Comparison of ENCODE assay signal across 15 cellular contexts in the genomic region with DNA sequence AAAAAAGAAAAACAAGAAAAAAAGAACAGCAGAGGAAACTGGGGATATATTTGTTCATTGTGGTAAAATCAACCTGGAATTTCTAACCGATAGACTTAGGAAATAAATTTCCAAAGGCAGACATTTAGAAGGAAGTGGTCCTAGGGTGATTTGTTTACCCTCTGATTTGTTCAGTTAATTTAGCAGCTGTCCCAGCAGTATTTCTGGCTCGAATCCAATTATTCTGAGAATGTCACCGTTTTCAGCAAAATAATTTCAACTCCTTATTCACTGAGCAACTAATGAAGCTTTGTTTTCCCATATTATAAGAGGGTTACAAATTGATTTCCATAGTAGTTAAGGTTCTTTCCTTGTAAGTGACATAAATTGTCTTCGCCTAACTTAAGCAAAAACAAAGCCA.
DNase-seq lines count a peak whose midpoint lies in the region; ATAC-seq and TF ChIP-seq lines count a peak whose summit lies in the region.
"Had no signal": no experiment of that assay in that cellular context is flagged by ENCODE, and none has a peak within 500 bp of the region (broad histone marks: within the 10 kb centered on the region; RNA-seq: fewer than 3 reads in every experiment).

No MANE protein-coding gene starts in this region.

- 0 out of 2 replicates have a peak overlapping the region, but pooled peaks have one; percentile 7 for H2AFZ ChIP-seq in GM23338

- TF ChIP-seq POLR2A in vagina (IDR thresholded peaks at IDR 0.05) = no peak
- TF ChIP-seq POLR2A in thyroid gland (IDR thresholded peaks at IDR 0.05) = no peak

- H3K4me1 ChIP-seq in A673 (ENCODE audit: insufficient read depth, low read length, poor library complexity, severe bottlenecking) = no peaks in the 10 kb centered on the region
- H3K4me1 ChIP-seq in GM23338 (ENCODE audit: insufficient read depth) = no peaks in the 10 kb centered on the region
- H3K4me1 ChIP-seq in vagina = no peaks in the 10 kb centered on the region
- no peaks in the 10 kb centered on the region for H3K4me1 ChIP-seq in thyroid gland

- POLR2A ChIA-PET in A673 (lab: Charles Lee; ENCODE audit: low non-redundant PET) = no interaction called here

- no peak overlapping the region for H3K4me3 Mint-ChIP-seq in GM23338
- H3K4me3 Mint-ChIP-seq: B cell, CD14-positive monocyte had no signal

- H3K9me2 ChIP-seq in GM23338 (ENCODE audit: insufficient read depth) = 0 out of 2 replicates have a peak, but pooled peaks cover 5% of the 10 kb centered on the region

- H3K36me3 Mint-ChIP-seq in GM23338 (ENCODE audit: low read depth) = peaks cover 13% of the 10 kb centered on the region; the same call in 2 of the 3 replicates
- H3K36me3 Mint-ChIP-seq: CD14-positive monocyte had no signal

- no peaks in the 10 kb centered on the region for H3K36me3 ChIP-seq in A673 (ENCODE audit: insufficient read depth, low read length, poor library complexity, severe bottlenecking)
- H3K36me3 ChIP-seq in GM23338 (ENCODE audit: insufficient read depth) = no peaks in the 10 kb centered on the region; the same call in 1 of the 2 replicates
- no peaks in the 10 kb centered on the region for H3K36me3 ChIP-seq in vagina
- H3K36me3 ChIP-seq in thyroid gland = no peaks in the 10 kb centered on the region

- no peak for TF ChIP-seq CTCF in A673 (conservative IDR thresholded peaks at IDR 0.05; ENCODE audit: low read depth, low read length)
- no peak for TF ChIP-seq CTCF in GM23338 (conservative IDR thresholded peaks at IDR 0.05; ENCODE audit: low read depth in 2 of 2)
- TF ChIP-seq CTCF in vagina (IDR thresholded peaks at IDR 0.05) = no peak
- no peak for TF ChIP-seq CTCF in thyroid gland (IDR thresholded peaks at IDR 0.05)

- no peaks in the 10 kb centered on the region for H3K79me2 ChIP-seq in GM23338 (replicated peaks; ENCODE audit: insufficient read depth)

- no peaks in the 10 kb centered on the region for H4K20me1 ChIP-seq in GM23338 (replicated peaks; ENCODE audit: insufficient read depth)

- peaks cover 14% of the 10 kb centered on the region for H3K9me3 Mint-ChIP-seq in GM23338

- WGBS in thyroid gland, 2 donors = 65 to 71% methylated on average over 4 of the region's 4 CpGs

- CTCF ChIA-PET in A673 (lab: Charles Lee) = no interaction called here

- H3K4me2 ChIP-seq in GM23338 = no peak overlapping the region
- H3K4me2 ChIP-seq: KMS-11 had no signal

- ATAC-seq in GM23338 = no peak
- ATAC-seq: Right ventricle myocardium inferior had no signal

- H3K27ac ChIP-seq in A673 (ENCODE audit: low read depth, low read length, poor library complexity, severe bottlenecking) (no peak overlapping the region), GM23338 (ENCODE audit: low read depth) (no peak overlapping the region), vagina (no peak overlapping the region), thyroid gland (no peak overlapping the region)
- H3K27ac ChIP-seq: KMS-11 had no signal

- H3K9me3 ChIP-seq in A673 (ENCODE audit: low read depth, low read length, poor library complexity, severe bottlenecking) (peaks cover 8% of the 10 kb centered on the region), vagina (peaks cover 6% of the 10 kb centered on the region), thyroid gland (no peaks in the 10 kb centered on the region)

- BruUV-seq in A673 (replicated peaks; lab: Mats Ljungman, UMichigan) = no TSS peak

- H3K27me3 ChIP-seq in A673 (replicated peaks; ENCODE audit: insufficient read depth, low read depth, low read length, poor library complexity) = no peaks in the 10 kb centered on the region
- no peaks in the 10 kb centered on the region for H3K27me3 ChIP-seq in GM23338 (ENCODE audit: insufficient read depth)
- no peaks in the 10 kb centered on the region for H3K27me3 ChIP-seq in vagina
- no peaks in the 10 kb centered on the region for H3K27me3 ChIP-seq in thyroid gland

- no peaks in the 10 kb centered on the region for H3K4me1 Mint-ChIP-seq in GM23338
- H3K4me1 Mint-ChIP-seq: B cell, CD14-positive monocyte had no signal

- H3F3A ChIP-seq in GM23338 (replicated peaks; ENCODE audit: low read depth) = no peaks in the 10 kb centered on the region

- DNase-seq in A673 (ENCODE audit: low spot score) (peak; percentile 0), GM23338 (ENCODE audit: low spot score) (no peak), NCI-H1694 treated with DMSO at 0.1 percent for 48 hours (lab: John Stamatoyannopoulos, UW) (peak; percentile 12), NCI-H446 treated with DMSO at 0.1 percent for 48 hours (lab: John Stamatoyannopoulos, UW) (peak; percentile 51), vagina (ENCODE audit: extremely low spot score in 2 of 2) (no peak), GF-D8 (lab: John Stamatoyannopoulos, UW) (no peak), NCI-H2081 (lab: John Stamatoyannopoulos, UW) (no peak), thyroid gland (no peak)
- DNase-seq: NCI-H2107, NCI-H69, T-helper 9 cell had no signal

- intact Hi-C loops in A673 (cut with micrococcal nuclease; ENCODE audit: unreplicated experiment) (no loop called here), vagina (cut with DNase I) (no loop called here), thyroid gland (cut with DNase I) (no loop called here)

- H3K4me3 ChIP-seq in A673 (ENCODE audit: low read depth, low read length, poor library complexity, severe bottlenecking) (no peak overlapping the region), GM23338 (no peak overlapping the region), vagina (no peak overlapping the region), thyroid gland (replicated peaks in 1 of 3) (no peak overlapping the region)

- peaks cover 1% of the 10 kb centered on the region for H3K27me3 Mint-ChIP-seq in GM23338 (ENCODE audit: insufficient read depth, low read depth, poor library complexity)
- H3K27me3 Mint-ChIP-seq: B cell had no signal

- H3K27ac Mint-ChIP-seq in GM23338 = no peak overlapping the region
- H3K27ac Mint-ChIP-seq: B cell, CD14-positive monocyte had no signal

TF ChIP-seq in GM23338, 12 proteins besides CTCF, POLR2A, EP300 and RAD21 (continues in another document):
- TF ChIP-seq ETS1 (IDR thresholded peaks at IDR 0.05) = no peak
- no peak for TF ChIP-seq STAT1 (IDR thresholded peaks at IDR 0.05; ENCODE audit: unreplicated experiment)
- TF ChIP-seq, protein P1, sequence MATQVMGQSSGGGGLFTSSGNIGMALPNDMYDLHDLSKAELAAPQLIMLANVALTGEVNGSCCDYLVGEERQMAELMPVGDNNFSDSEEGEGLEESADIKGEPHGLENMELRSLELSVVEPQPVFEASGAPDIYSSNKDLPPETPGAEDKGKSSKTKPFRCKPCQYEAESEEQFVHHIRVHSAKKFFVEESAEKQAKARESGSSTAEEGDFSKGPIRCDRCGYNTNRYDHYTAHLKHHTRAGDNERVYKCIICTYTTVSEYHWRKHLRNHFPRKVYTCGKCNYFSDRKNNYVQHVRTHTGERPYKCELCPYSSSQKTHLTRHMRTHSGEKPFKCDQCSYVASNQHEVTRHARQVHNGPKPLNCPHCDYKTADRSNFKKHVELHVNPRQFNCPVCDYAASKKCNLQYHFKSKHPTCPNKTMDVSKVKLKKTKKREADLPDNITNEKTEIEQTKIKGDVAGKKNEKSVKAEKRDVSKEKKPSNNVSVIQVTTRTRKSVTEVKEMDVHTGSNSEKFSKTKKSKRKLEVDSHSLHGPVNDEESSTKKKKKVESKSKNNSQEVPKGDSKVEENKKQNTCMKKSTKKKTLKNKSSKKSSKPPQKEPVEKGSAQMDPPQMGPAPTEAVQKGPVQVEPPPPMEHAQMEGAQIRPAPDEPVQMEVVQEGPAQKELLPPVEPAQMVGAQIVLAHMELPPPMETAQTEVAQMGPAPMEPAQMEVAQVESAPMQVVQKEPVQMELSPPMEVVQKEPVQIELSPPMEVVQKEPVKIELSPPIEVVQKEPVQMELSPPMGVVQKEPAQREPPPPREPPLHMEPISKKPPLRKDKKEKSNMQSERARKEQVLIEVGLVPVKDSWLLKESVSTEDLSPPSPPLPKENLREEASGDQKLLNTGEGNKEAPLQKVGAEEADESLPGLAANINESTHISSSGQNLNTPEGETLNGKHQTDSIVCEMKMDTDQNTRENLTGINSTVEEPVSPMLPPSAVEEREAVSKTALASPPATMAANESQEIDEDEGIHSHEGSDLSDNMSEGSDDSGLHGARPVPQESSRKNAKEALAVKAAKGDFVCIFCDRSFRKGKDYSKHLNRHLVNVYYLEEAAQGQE (IDR thresholded peaks at IDR 0.05; ENCODE audit: unreplicated experiment) = no peak
- TF ChIP-seq ZNF114 (CRISPR knock-in tag; IDR thresholded peaks at IDR 0.05) = no peak
- TF ChIP-seq POLR2AphosphoS5 (IDR thresholded peaks at IDR 0.05; ENCODE audit: low read depth) = no peak
- TF ChIP-seq NANOG (IDR thresholded peaks at IDR 0.05; ENCODE audit: borderline replicate concordance) = no peak

Comparison
In these comparisons a context has a peak if more than half of its experiments do, and no peak if none do; other contexts are left out.
1. DNase-seq: peak in A673 (single experiment), NCI-H1694 treated with DMSO at 0.1 percent for 48 hours (single experiment) and NCI-H446 treated with DMSO at 0.1 percent for 48 hours (single experiment); none in GM23338 (single experiment), vagina (0 of 2), GF-D8 (single experiment), NCI-H2081 (0 of 2) and thyroid gland (0 of 2).